In the genomic region with DNA sequence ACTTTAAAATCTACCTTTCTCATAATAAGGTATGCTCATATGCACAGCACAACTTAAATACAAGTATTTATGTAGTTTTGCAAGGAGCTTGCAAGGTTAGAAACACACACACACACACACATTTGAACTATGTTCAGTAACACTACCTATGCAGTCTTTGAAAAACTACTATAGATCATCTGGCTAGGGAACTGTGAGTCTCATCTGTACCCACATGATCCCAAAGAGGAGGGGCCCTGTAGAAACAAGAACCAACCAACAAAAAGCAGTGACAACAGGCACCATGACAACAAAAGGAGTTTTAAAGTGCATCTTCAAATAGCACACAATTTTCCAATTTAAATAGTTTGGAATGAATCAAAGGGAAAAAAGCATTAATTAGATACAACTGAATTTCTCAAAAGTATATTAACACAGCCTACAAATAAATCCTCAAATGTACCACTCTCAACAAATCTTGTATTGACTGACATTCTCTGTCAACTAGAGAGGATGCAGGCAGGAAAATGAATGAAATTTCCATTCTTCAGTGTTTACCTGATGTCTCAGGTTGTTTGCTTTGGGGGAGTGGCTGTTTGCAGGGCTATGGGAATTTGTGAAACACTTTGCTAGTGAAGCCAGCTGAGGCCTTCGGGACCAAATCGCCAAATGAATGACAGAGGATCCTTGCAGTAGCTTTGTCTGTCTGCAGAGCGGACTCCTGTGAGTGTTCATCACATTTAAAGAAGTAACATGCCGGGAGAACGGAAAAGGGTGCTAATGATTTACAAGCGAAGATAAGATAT, we compare ENCODE assay signal across 8 cellular contexts.
DNase-seq lines count a peak whose midpoint lies in the region; ATAC-seq, FAIRE-seq and TF ChIP-seq lines count a peak whose summit lies in the region.
"Not testable (repeated sequence)": the region's sequence is repeated elsewhere in the genome, so short reads cannot be mapped to it uniquely, and the experiment has no call there.

No MANE protein-coding gene starts in this region.

- not testable (repeated sequence) for TF ChIP-seq POLR2A in endothelial cell of umbilical vein (IDR thresholded peaks at IDR 0.05; ENCODE audit: low read depth, low read length); right lobe of liver (IDR thresholded peaks at IDR 0.05); prostate gland (IDR thresholded peaks at IDR 0.05)

- peak; percentile 8 for FAIRE-seq in endothelial cell of umbilical vein (lab: Jason Lieb, UNC)

- not testable (repeated sequence) for H3K4me1 ChIP-seq in PC-3 (ENCODE audit: insufficient read depth, low read length); endothelial cell of umbilical vein (ENCODE audit: control insufficient read depth, extremely low read depth, insufficient read depth, low read length); right lobe of liver; prostate gland (replicated peaks)

- not testable (repeated sequence) for H3K9me3 ChIP-seq in PC-3 (ENCODE audit: low read length); endothelial cell of umbilical vein (replicated peaks; ENCODE audit: control insufficient read depth, insufficient read depth, low read length); right lobe of liver; prostate gland

- dilution Hi-C loops in endothelial cell of umbilical vein (cut with MboI; ENCODE audit: extremely low pct_ligation_motif_present, low sequenced_read_pairs): not testable (repeated sequence)

- CTCF ChIA-PET in PC-3 (lab: Charles Lee); endothelial cell of umbilical vein (lab: Charles Lee): not testable (repeated sequence)

- H3K9me1 ChIP-seq in endothelial cell of umbilical vein (replicated peaks; ENCODE audit: control insufficient read depth, extremely low read depth, insufficient read depth, low read length): not testable (repeated sequence)

- not testable (repeated sequence) for H3F3A ChIP-seq in PC-3 (ENCODE audit: low read length, unreplicated experiment)

- POLR2A ChIA-PET in PC-3 (lab: Charles Lee; ENCODE audit: unreplicated experiment); endothelial cell of umbilical vein (lab: Charles Lee): not testable (repeated sequence)

- H3K9me2 ChIP-seq in PC-3 (replicated peaks; ENCODE audit: low read length): not testable (repeated sequence)

- DNase-seq in CD1c-positive myeloid dendritic cell (ENCODE audit: extremely low spot score) (peak; percentile 55), PC-3 (peak; percentile 22), iPS-NIHi11 (ENCODE audit: low spot score) (peak; percentile 2), prostate gland (ENCODE audit: low spot score) (peak; percentile 15)
- DNase-seq in HL-60 (ENCODE audit: low read depth in 1 of 2, low spot score in 1 of 2); endothelial cell of umbilical vein (ENCODE audit: low read depth, low spot score); right lobe of liver: not testable (repeated sequence)
- peak; percentile 11 for DNase-seq in activated CD8-positive, alpha-beta memory T cell treated with anti-CD3 and anti-CD28 coated beads for 24 hours

- H2AFZ ChIP-seq in PC-3 (ENCODE audit: low read length); endothelial cell of umbilical vein (ENCODE audit: low read depth, low read length): not testable (repeated sequence)

- not testable (repeated sequence) for H3K36me3 ChIP-seq in PC-3 (ENCODE audit: low read depth, low read length); endothelial cell of umbilical vein (ENCODE audit: control insufficient read depth in 2 of 2, extremely low read depth in 1 of 2, insufficient read depth in 2 of 2, low read length in 2 of 2); right lobe of liver; prostate gland

- H4K20me1 ChIP-seq in PC-3 (ENCODE audit: low read length); endothelial cell of umbilical vein (replicated peaks; ENCODE audit: control insufficient read depth, extremely low read depth, insufficient read depth, low read length): not testable (repeated sequence)

- not testable (repeated sequence) for H3K27me3 ChIP-seq in HL-60 (ENCODE audit: insufficient read depth, poor library complexity, severe bottlenecking); PC-3 (ENCODE audit: low read length); endothelial cell of umbilical vein (ENCODE audit: control insufficient read depth in 2 of 2, insufficient read depth in 2 of 2, low read length in 2 of 2); right lobe of liver; prostate gland (replicated peaks; ENCODE audit: insufficient read depth)

- TF ChIP-seq CTCF in HL-60 (IDR thresholded peaks at IDR 0.05; ENCODE audit: insufficient read depth, low read length); PC-3 (conservative IDR thresholded peaks at IDR 0.05; ENCODE audit: low read depth, low read length); endothelial cell of umbilical vein (IDR thresholded peaks at IDR 0.05; ENCODE audit: extremely low read depth in 1 of 2, insufficient read depth in 1 of 2, low read depth in 1 of 2, low read length in 2 of 2); right lobe of liver (IDR thresholded peaks at IDR 0.05); prostate gland (IDR thresholded peaks at IDR 0.05): not testable (repeated sequence)

- intact Hi-C loops in PC-3 (cut with micrococcal nuclease); endothelial cell of umbilical vein (cut with micrococcal nuclease); right lobe of liver (cut with DNase I); prostate gland (cut with DNase I): not testable (repeated sequence)

- WGBS in right lobe of liver (ENCODE audit: insufficient coverage, low coverage, low lambda C conversion rate, missing lambda C conversion rate): no CpG with 5 or more reads among the region's 6 CpGs
- WGBS in prostate gland: 0% methylated on average over 2 of the region's 6 CpGs

- ATAC-seq in PC-3 (peak; percentile 71), right lobe of liver (peak; percentile 52 to 81 (median 68))

- H3K79me2 ChIP-seq in PC-3 (ENCODE audit: low read length): not testable (repeated sequence)
- peaks cover 19% of the 10 kb centered on the region for H3K79me2 ChIP-seq in endothelial cell of umbilical vein (ENCODE audit: control insufficient read depth, insufficient read depth, low read length)

- H3K27ac ChIP-seq in HL-60 (replicated peaks): peak overlapping the region; percentile 27; the same call in 1 of the 2 replicates
- not testable (repeated sequence) for H3K27ac ChIP-seq in PC-3 (ENCODE audit: low read length); endothelial cell of umbilical vein (ENCODE audit: insufficient read depth, low read depth, low read length); right lobe of liver; prostate gland

- H3K4me3 ChIP-seq in HL-60 (replicated peaks; ENCODE audit: insufficient read depth, low read length); PC-3 (ENCODE audit: low read length); endothelial cell of umbilical vein (replicated peaks in 1 of 3; ENCODE audit: insufficient read depth in 1 of 3, low read depth in 1 of 3, low read length in 3 of 3); right lobe of liver; prostate gland: not testable (repeated sequence)

- H3K4me2 ChIP-seq in PC-3 (ENCODE audit: low read length); endothelial cell of umbilical vein (ENCODE audit: insufficient read depth, low read length): not testable (repeated sequence)

- BruUV-seq in PC-3 (replicated peaks; lab: Mats Ljungman, UMichigan); endothelial cell of umbilical vein (replicated peaks; lab: Mats Ljungman, UMichigan): not testable (repeated sequence)

- not testable (repeated sequence) for H3K9ac ChIP-seq in PC-3 (ENCODE audit: low read length); endothelial cell of umbilical vein (replicated peaks; ENCODE audit: extremely low read depth, insufficient read depth, low read length)
